ENCODE assay signal across 16 cellular contexts in genomic region chr2:238243496-238244076, GRCh38. TPM values are rescaled to one million over a fixed set of nuclear protein-coding genes. Genes with fewer than 3 reads are reported as not detected.
DNase-seq lines count a peak whose midpoint lies in the region; ATAC-seq and TF ChIP-seq lines count a peak whose summit lies in the region.
"Had no signal": no experiment of that assay in that cellular context is flagged by ENCODE, and none has a peak within 500 bp of the region (broad histone marks: within the 10 kb centered on the region; RNA-seq: fewer than 3 reads in every experiment).

No MANE protein-coding gene starts in this region.

- peak overlapping the region; percentile 91 for H3K27ac ChIP-seq in C4-2B
- peak overlapping the region; percentile 8 to 74 for H3K27ac ChIP-seq in coronary artery

- peak overlapping the region; percentile 56 for H3K27ac Mint-ChIP-seq in progenitor cell of endocrine pancreas
- H3K27ac Mint-ChIP-seq: activated B cell treated with CpG ODN at 0.5 μM for 24 hours; activated naive CD8-positive, alpha-beta T cell treated with anti-CD3 and anti-CD28 coated beads, Interleukin-2, amount 10 ng/mL, durations not matched to agents 7 days and 5 days; dendritic cell treated with granulocyte-macrophage colony-stimulating factor and Interleukin-4, amounts not matched to agents 40 ng/mL and 50 ng/mL, for 4 days had no signal

- no peak for ATAC-seq in GM21447 (IDR thresholded peaks at IDR 0.05; ENCODE audit: unreplicated experiment)

- peaks cover 8% of the 10 kb centered on the region for H3K4me1 Mint-ChIP-seq in progenitor cell of endocrine pancreas (ENCODE audit: low read depth)

- H3K27me3 Mint-ChIP-seq in progenitor cell of endocrine pancreas: no peaks in the 10 kb centered on the region
- H3K27me3 Mint-ChIP-seq: activated B cell treated with CpG ODN at 0.5 μM for 24 hours had no signal

- peak; percentile 70 for TF ChIP-seq CTCF in C4-2B (conservative IDR thresholded peaks at IDR 0.05)
- no peak for TF ChIP-seq CTCF in coronary artery (IDR thresholded peaks at IDR 0.05)
- no peak for TF ChIP-seq CTCF in progenitor cell of endocrine pancreas (IDR thresholded peaks at IDR 0.05; ENCODE audit: unreplicated experiment)

- peaks cover 22% of the 10 kb centered on the region for H3K36me3 Mint-ChIP-seq in progenitor cell of endocrine pancreas (ENCODE audit: insufficient read depth)

- DNase-seq in NCI-H510A (lab: John Stamatoyannopoulos, UW): peak; percentile 32
- peak; percentile 54 for DNase-seq in coronary artery (ENCODE audit: low spot score)
- no peak for DNase-seq in progenitor cell of endocrine pancreas (ENCODE audit: low spot score, unreplicated experiment)
- DNase-seq in HPDE6-E6E7 (ENCODE audit: extremely low spot score): no peak
- no peak for DNase-seq in DMS79 treated with DMSO at 0.1 percent for 48 hours (lab: John Stamatoyannopoulos, UW)
- no peak for DNase-seq in inferior parietal cortex (ENCODE audit: extremely low spot score)
- DNase-seq: activated B cell treated with CpG ODN at 0.5 μM for 24 hours; activated naive CD8-positive, alpha-beta T cell treated with anti-CD3 and anti-CD28 coated beads, Interleukin-2, amount 10 ng/mL, durations not matched to agents 7 days and 5 days; EL; Kasumi-1; NCI-H187; stimulated activated CD4-positive, alpha-beta T cell treated with anti-CD3 and anti-CD28 coated beads, Interleukin-2, amount 100 ng/mL, for 24 hours; SW 1271 had no signal

- no peak overlapping the region for H3K4me3 Mint-ChIP-seq in progenitor cell of endocrine pancreas (ENCODE audit: low read depth)
- H3K4me3 Mint-ChIP-seq: activated B cell treated with CpG ODN at 0.5 μM for 24 hours; activated naive CD8-positive, alpha-beta T cell treated with anti-CD3 and anti-CD28 coated beads, Interleukin-2, amount 10 ng/mL, durations not matched to agents 7 days and 5 days; dendritic cell treated with granulocyte-macrophage colony-stimulating factor and Interleukin-4, amounts not matched to agents 40 ng/mL and 50 ng/mL, for 4 days had no signal

- H3K9me3 Mint-ChIP-seq in progenitor cell of endocrine pancreas (ENCODE audit: low read depth): no peaks in the 10 kb centered on the region
- H3K9me3 Mint-ChIP-seq: activated B cell treated with CpG ODN at 0.5 μM for 24 hours; activated naive CD8-positive, alpha-beta T cell treated with anti-CD3 and anti-CD28 coated beads, Interleukin-2, amount 10 ng/mL, durations not matched to agents 7 days and 5 days; dendritic cell treated with granulocyte-macrophage colony-stimulating factor and Interleukin-4, amounts not matched to agents 40 ng/mL and 50 ng/mL, for 4 days had no signal

- H3K4me3 ChIP-seq in coronary artery: no peak overlapping the region

RNA-seq across cellular contexts. Expression of gene HES6, which starts 3.7 kb away (rescaled TPM):
- 64.2 and 64.7 TPM in 2 replicates for total RNA-seq in progenitor cell of endocrine pancreas

RNA-seq across cellular contexts. Expression of gene ILKAP, which starts 40.1 kb away (rescaled TPM):
- total RNA-seq in progenitor cell of endocrine pancreas: 50.3 and 56.3 TPM in 2 replicates

RNA-seq across cellular contexts. Expression of gene PER2, which starts 44.8 kb away (rescaled TPM):
- total RNA-seq in progenitor cell of endocrine pancreas: 14.3 and 20.2 TPM in 2 replicates

Comparison
In these comparisons a context has a peak if more than half of its experiments do, and no peak if none do; other contexts are left out.
1. DNase-seq: peak in NCI-H510A (single experiment) and coronary artery (single experiment); none in progenitor cell of endocrine pancreas (single experiment), HPDE6-E6E7 (single experiment), DMS79 treated with DMSO at 0.1 percent for 48 hours (single experiment) and inferior parietal cortex (single experiment).